In the genomic region with DNA sequence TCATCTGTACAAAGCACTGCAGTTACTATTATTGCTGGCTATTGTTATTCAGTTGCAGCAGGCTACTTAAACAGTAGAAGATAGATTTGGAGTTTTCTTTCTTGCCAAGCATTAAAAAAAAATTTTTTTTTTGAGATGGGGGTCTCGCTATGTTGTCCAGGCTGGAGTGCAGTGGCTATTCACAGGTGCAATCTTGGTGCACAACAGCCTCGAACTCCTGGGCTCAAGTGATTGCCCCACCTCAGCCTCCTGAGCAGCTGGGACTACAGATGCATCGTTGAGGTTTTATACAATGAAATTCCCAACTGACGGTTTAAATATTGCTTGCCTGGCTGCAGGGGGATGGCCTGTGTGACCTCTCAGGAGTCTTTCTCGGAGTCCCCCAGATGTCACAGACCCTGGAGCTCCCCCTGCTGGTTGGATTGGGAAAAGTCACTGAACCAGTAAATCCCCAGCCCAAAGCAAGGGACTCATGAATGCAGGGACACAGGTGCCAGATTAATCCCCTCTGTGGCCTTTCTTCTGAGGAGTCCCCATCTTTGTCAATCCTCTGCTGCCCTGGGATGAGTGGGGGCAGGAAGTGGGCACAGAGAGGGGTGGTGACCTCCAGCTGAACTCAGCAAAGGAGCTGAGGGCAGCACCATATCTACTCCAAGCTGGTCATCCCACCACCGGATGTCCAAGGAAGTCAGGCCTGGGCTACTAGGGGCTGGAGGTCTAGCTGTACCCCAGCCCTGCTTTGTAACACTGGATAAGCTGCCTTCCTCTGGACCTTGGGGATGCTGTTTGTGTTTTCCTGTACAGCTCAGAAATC, we compare ENCODE assay signal across 8 cellular contexts.
DNase-seq lines count a peak whose midpoint lies in the region; ATAC-seq and TF ChIP-seq lines count a peak whose summit lies in the region.

No MANE protein-coding gene starts in this region.

- 46 to 56% (median 48%) methylated on average over 4 to 6 of the region's 6 CpGs for WGBS in adrenal gland, 4 donors

- no peaks in the 10 kb centered on the region for H3K27me3 ChIP-seq in adrenal gland
- no peaks in the 10 kb centered on the region for H3K27me3 ChIP-seq in left ventricle myocardium inferior (ENCODE audit: low read depth)

- DNase-seq in COLO668 (lab: John Stamatoyannopoulos, UW; ENCODE audit: unreplicated experiment) (peak; percentile 47), HuH-7 (ENCODE audit: low spot score) (peak; percentile 80), SW 1271 (lab: John Stamatoyannopoulos, UW) (peak; percentile 4 to 8), adrenal gland (peak; percentile 54 to 86 (median 77)), left ventricle myocardium inferior (peak; percentile 66), renal cortical epithelial cell (ENCODE audit: low read depth) (peak; percentile 15)

- H3K9me3 ChIP-seq in adrenal gland (replicated peaks in 1 of 3) (no peaks in the 10 kb centered on the region), left ventricle myocardium inferior (replicated peaks) (no peaks in the 10 kb centered on the region)

- no peaks in the 10 kb centered on the region for H3K4me1 ChIP-seq in adrenal gland (replicated peaks in 1 of 2)
- peaks cover 1% of the 10 kb centered on the region for H3K4me1 ChIP-seq in left ventricle myocardium inferior

- H3K27ac ChIP-seq in adrenal gland = no peak overlapping the region
- H3K27ac ChIP-seq in left ventricle myocardium inferior (replicated peaks) = no peak overlapping the region

- no peak for TF ChIP-seq POLR2A in adrenal gland (IDR thresholded peaks at IDR 0.05)
- no peak for TF ChIP-seq POLR2A in GM18505 (IDR thresholded peaks at IDR 0.05; ENCODE audit: borderline replicate concordance, extremely low read depth, insufficient read depth, insufficient read length)

- no peak overlapping the region for H3K4me3 ChIP-seq in adrenal gland
- H3K4me3 ChIP-seq in left ventricle myocardium inferior = no peak overlapping the region

- no peaks in the 10 kb centered on the region for H3K36me3 ChIP-seq in adrenal gland (replicated peaks in 1 of 2)
- H3K36me3 ChIP-seq in left ventricle myocardium inferior = no peaks in the 10 kb centered on the region

- ATAC-seq in HG03571 (IDR thresholded peaks at IDR 0.05; ENCODE audit: unreplicated experiment) = no peak
- no peak for ATAC-seq in GM18505 (IDR thresholded peaks at IDR 0.05; ENCODE audit: unreplicated experiment)

- intact Hi-C loops in adrenal gland (cut with DNase I) (loop anchor here (5.0 kb wide), 3 partner anchors 173 to 253 kb away; partner anchors contain the start of genes CDH23 (in 1 of the 2) and SLC29A3 (in 1 of the 2)), left ventricle myocardium inferior (cut with micrococcal nuclease) (loop anchor here (2.0 to 10.0 kb wide), 2 partner anchors 173 to 255 kb away; partner anchors contain the start of genes CDH23 and SLC29A3)

- TF ChIP-seq CTCF in adrenal gland (IDR thresholded peaks at IDR 0.05) (peak; percentile 64 to 87 (median 78)), left ventricle myocardium inferior (IDR thresholded peaks at IDR 0.05; ENCODE audit: borderline replicate concordance) (peak; percentile 88)

Comparison
In these comparisons a context has a peak if more than half of its experiments do, and no peak if none do; other contexts are left out.
1. DNase-seq: peak in every context shown above with its lines; median percentile 80 in HuH-7; 77 in adrenal gland; 66 in left ventricle myocardium inferior; 47 in COLO668; 15 in renal cortical epithelial cell; 6 in SW 1271.